Comparison of ENCODE assay signal across 8 cellular contexts in the genomic region with DNA sequence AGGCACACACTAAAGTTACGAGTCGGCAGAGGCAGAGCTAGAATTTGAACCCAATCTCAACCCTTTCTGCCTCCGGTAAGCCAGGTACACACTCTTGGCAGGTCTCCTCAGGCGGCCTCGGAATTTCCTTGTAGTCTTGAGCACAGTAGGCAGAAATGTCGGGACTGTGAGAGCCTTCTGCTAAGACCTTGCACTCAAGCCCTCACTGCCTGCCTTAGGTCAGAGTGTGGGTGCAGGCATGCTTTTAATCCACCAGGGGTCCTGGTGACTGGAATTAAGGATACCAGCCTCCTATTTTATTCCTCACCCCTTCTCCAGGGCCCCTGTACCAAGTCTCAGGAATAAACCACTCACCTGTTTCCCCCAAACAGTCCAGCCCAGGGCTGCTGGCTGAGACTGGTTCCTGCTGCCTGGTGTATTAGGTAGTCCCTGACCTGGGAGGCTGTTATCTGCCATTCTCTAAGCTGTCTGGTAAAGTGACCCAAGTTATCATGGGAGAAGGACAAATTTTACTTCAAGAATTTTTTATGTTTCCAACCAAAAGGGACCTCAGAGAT. TPM values are rescaled to one million over a fixed set of nuclear protein-coding genes. Genes with fewer than 3 reads are reported as not detected.
DNase-seq lines count a peak whose midpoint lies in the region; ATAC-seq, FAIRE-seq and TF ChIP-seq lines count a peak whose summit lies in the region.

No MANE protein-coding gene starts in this region.

- peaks cover 24% of the 10 kb centered on the region for H3K4me1 Mint-ChIP-seq in astrocyte (ENCODE audit: low read depth, unreplicated experiment)

- peak overlapping the region; percentile 89 for H3K27ac Mint-ChIP-seq in astrocyte (ENCODE audit: unreplicated experiment)

- H4K20me1 ChIP-seq in astrocyte (ENCODE audit: insufficient read depth, low read length), result peaks cover 60% of the 10 kb centered on the region

- H3K4me1 ChIP-seq in HUES6 (ENCODE audit: control insufficient read depth, insufficient read depth, low read length) (peaks cover 17% of the 10 kb centered on the region), astrocyte (ENCODE audit: insufficient read depth, low read length) (peaks cover 5% of the 10 kb centered on the region)

- H3K27me3 ChIP-seq in HUES6 (ENCODE audit: control insufficient read depth, insufficient read depth, low read length) (peaks cover 13% of the 10 kb centered on the region), astrocyte (ENCODE audit: insufficient read depth, low read length) (peaks cover under 1% of the 10 kb centered on the region)

- CTCF ChIA-PET in RWPE1 (lab: Yijun Ruan, JAX), result interaction anchor here (0.6 to 1.5 kb wide), 5 partner anchors 17 to 228 kb away, joined by 3 to 5 read pairs (median 4); no protein-coding TSS in a partner anchor

- TF ChIP-seq CTCF in RWPE1 (conservative IDR thresholded peaks at IDR 0.05; ENCODE audit: low read depth), result peak; percentile 77
- TF ChIP-seq CTCF in astrocyte (IDR thresholded peaks at IDR 0.05; ENCODE audit: insufficient read depth, low read depth, low read length), result peak; percentile 61

- H3K9me3 Mint-ChIP-seq in astrocyte (ENCODE audit: unreplicated experiment), result no peaks in the 10 kb centered on the region

- peak; percentile 40 for ATAC-seq in GM19467 (IDR thresholded peaks at IDR 0.05; ENCODE audit: unreplicated experiment)

- peaks cover 22% of the 10 kb centered on the region for H3K79me2 ChIP-seq in astrocyte (ENCODE audit: insufficient read depth, low read length)

- H3K36me3 ChIP-seq in HUES6 (ENCODE audit: control insufficient read depth, insufficient read depth, low read length), result peaks cover 13% of the 10 kb centered on the region
- peaks cover 4% of the 10 kb centered on the region for H3K36me3 ChIP-seq in astrocyte (ENCODE audit: insufficient read depth, low read length)

- peaks cover 5% of the 10 kb centered on the region for H3K27me3 Mint-ChIP-seq in astrocyte (ENCODE audit: low read depth, unreplicated experiment)

- H3K4me2 ChIP-seq in astrocyte (ENCODE audit: low read length), result peak overlapping the region; percentile 90

- H3K36me3 Mint-ChIP-seq in astrocyte (ENCODE audit: low read depth, unreplicated experiment), result peaks cover 20% of the 10 kb centered on the region

- FAIRE-seq in astrocyte (lab: Jason Lieb, UNC), result no peak

- peak overlapping the region; percentile 71 for H2AFZ ChIP-seq in astrocyte (ENCODE audit: low read depth, low read length)

- POLR2A ChIA-PET in RWPE1 (lab: Yijun Ruan, JAX; ENCODE audit: low non-redundant PET), result no interaction called here

- H3K9ac ChIP-seq in HUES6 (ENCODE audit: low read length), result peak overlapping the region; percentile 82
- peak overlapping the region; percentile 93 for H3K9ac ChIP-seq in astrocyte (ENCODE audit: low read length)

- DNase-seq in DMS114 treated with DMSO at 0.1 percent for 48 hours (lab: John Stamatoyannopoulos, UW; ENCODE audit: unreplicated experiment) (peak; percentile 21), RWPE1 (ENCODE audit: low spot score) (peak; percentile 70), astrocyte (ENCODE audit: low read depth) (peak; percentile 52), iPS-NIHi7 (ENCODE audit: extremely low spot score) (peak; percentile 56), ecto neural progenitor cell (ENCODE audit: low spot score) (no peak)
- DNase-seq in stimulated activated CD4-positive, alpha-beta T cell treated with anti-CD3 and anti-CD28 coated beads, Interleukin-12 subunit alpha, Interleukin-12 subunit beta, amount 100 ng/mL, for 48 hours (ENCODE audit: low read depth in 2 of 3, low spot score in 1 of 3), result peak; percentile 21 to 44 (median 40)

- H3K4me3 ChIP-seq in HUES6 (ENCODE audit: low read depth, low read length) (peak overlapping the region; percentile 83), astrocyte (ENCODE audit: insufficient read depth, low read depth, low read length) (peak overlapping the region; percentile 83)

- peak overlapping the region; percentile 99 for H3K4me3 Mint-ChIP-seq in astrocyte (ENCODE audit: unreplicated experiment)

- H3K27ac ChIP-seq in HUES6 (ENCODE audit: low read depth, low read length) (no peak overlapping the region), RWPE1 (peak overlapping the region; percentile 76), astrocyte (ENCODE audit: low read depth, low read length) (peak overlapping the region; percentile 82)

- no peaks in the 10 kb centered on the region for H3K9me3 ChIP-seq in HUES6 (ENCODE audit: control insufficient read depth, insufficient read depth, low read depth, low read length)
- H3K9me3 ChIP-seq in astrocyte (ENCODE audit: insufficient read depth, low read depth, low read length), result no peaks in the 10 kb centered on the region

RNA-seq across cellular contexts. Expression of gene ATP6V1F, which starts 0.9 kb away (rescaled TPM):
- total RNA-seq in astrocyte, result 193 TPM in 2 replicates

RNA-seq across cellular contexts. Expression of gene FLNC, which starts 33.3 kb away (rescaled TPM):
- total RNA-seq in astrocyte, result 308 and 364 TPM in 2 replicates

RNA-seq across cellular contexts. Expression of gene KCP, which starts 47.0 kb away (rescaled TPM):
- 0.20 and 0.41 TPM in 2 replicates for total RNA-seq in astrocyte
